Comparison of ENCODE assay signal across 17 cellular contexts in the genomic region with DNA sequence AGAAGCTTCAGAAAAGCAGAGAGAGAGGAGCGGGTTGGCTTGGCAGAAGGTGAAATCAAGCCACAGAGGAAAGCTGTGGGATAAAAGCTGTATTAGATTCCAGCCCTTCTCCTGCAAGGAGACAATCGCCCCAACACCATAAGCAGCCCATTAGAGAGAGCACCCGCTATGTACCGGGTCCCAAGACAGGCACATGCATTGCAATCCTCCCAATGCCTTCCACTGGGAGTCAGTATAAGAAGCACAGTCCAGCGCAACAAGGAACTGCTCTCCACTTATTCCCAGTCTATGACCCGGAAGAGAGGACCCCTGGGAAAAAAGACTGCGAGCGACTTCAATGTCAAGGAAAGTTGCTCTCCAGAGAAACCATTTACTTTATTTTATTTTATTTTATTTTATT. TPM values are rescaled to one million over a fixed set of nuclear protein-coding genes. Genes with fewer than 3 reads are reported as not detected.
DNase-seq lines count a peak whose midpoint lies in the region; ATAC-seq and TF ChIP-seq lines count a peak whose summit lies in the region.
"Had no signal": no experiment of that assay in that cellular context is flagged by ENCODE, and none has a peak within 500 bp of the region (broad histone marks: within the 10 kb centered on the region; RNA-seq: fewer than 3 reads in every experiment).

No MANE protein-coding gene starts in this region.

- H3K27me3 Mint-ChIP-seq in neural progenitor cell (ENCODE audit: insufficient read depth, low read depth): peaks cover 9% of the 10 kb centered on the region

- ATAC-seq in SK-N-SH treated with all-trans-retinoic acid at 6 μM for 48 hours: peak; percentile 50
- no peak for ATAC-seq in GM18907 (IDR thresholded peaks at IDR 0.05; ENCODE audit: unreplicated experiment)

- H3K36me3 Mint-ChIP-seq in neural progenitor cell: no peaks in the 10 kb centered on the region
- H3K36me3 Mint-ChIP-seq: CD4-positive, alpha-beta memory T cell had no signal

- no peak overlapping the region for H2AFZ ChIP-seq in neural progenitor cell (replicated peaks)
- H2AFZ ChIP-seq: GM23248 had no signal

- H3K9me3 ChIP-seq in neural progenitor cell (ENCODE audit: low read depth): no peaks in the 10 kb centered on the region
- H3K9me3 ChIP-seq in A673 (ENCODE audit: low read depth, low read length, poor library complexity, severe bottlenecking): no peaks in the 10 kb centered on the region
- H3K9me3 ChIP-seq: HAP-1 had no signal

- H3K27me3 ChIP-seq in H7 (ENCODE audit: control insufficient read depth, insufficient read depth, low read length) (no peaks in the 10 kb centered on the region; the same call in 1 of the 2 replicates), neural progenitor cell (peaks cover 6% of the 10 kb centered on the region), A673 (replicated peaks; ENCODE audit: insufficient read depth, low read depth, low read length, poor library complexity) (peaks cover 25% of the 10 kb centered on the region)

- no peaks in the 10 kb centered on the region for H3K79me2 ChIP-seq in neural progenitor cell (ENCODE audit: low read depth)

- intact Hi-C loops in A673 (cut with micrococcal nuclease; ENCODE audit: unreplicated experiment): no loop called here

- no TSS peak for BruUV-seq in A673 (replicated peaks; lab: Mats Ljungman, UMichigan)

- peak overlapping the region; percentile 44 for H3K27ac Mint-ChIP-seq in neural progenitor cell
- H3K27ac Mint-ChIP-seq: CD4-positive, alpha-beta memory T cell; HFFc6 had no signal

- H3K36me3 ChIP-seq in H7 (replicated peaks; ENCODE audit: control insufficient read depth, insufficient read depth, low read length): no peaks in the 10 kb centered on the region
- no peaks in the 10 kb centered on the region for H3K36me3 ChIP-seq in neural progenitor cell
- H3K36me3 ChIP-seq in A673 (ENCODE audit: insufficient read depth, low read length, poor library complexity, severe bottlenecking): no peaks in the 10 kb centered on the region
- H3K36me3 ChIP-seq: HAP-1 had no signal

- no peak overlapping the region for H3K4me3 ChIP-seq in H7 (ENCODE audit: insufficient read depth, low read depth, low read length)
- no peak overlapping the region for H3K4me3 ChIP-seq in neural progenitor cell
- no peak overlapping the region for H3K4me3 ChIP-seq in A673 (ENCODE audit: low read depth, low read length, poor library complexity, severe bottlenecking)
- H3K4me3 ChIP-seq: GM23248, HAP-1 had no signal

- peak; percentile 35 for DNase-seq in H7
- DNase-seq in neural progenitor cell (ENCODE audit: low spot score): no peak
- DNase-seq in NCI-H510A (lab: John Stamatoyannopoulos, UW): no peak
- DNase-seq in A673 (ENCODE audit: low spot score): no peak
- DNase-seq: ACHN; C1 segment of cervical spinal cord; Calu3; CD4-positive, alpha-beta memory T cell; COR-L47; DMS53; DMS79 treated with DMSO at 0.1 percent for 48 hours; GF-D8; HFFc6 had no signal

- no peaks in the 10 kb centered on the region for H4K20me1 ChIP-seq in neural progenitor cell (ENCODE audit: low read depth)

- TF ChIP-seq CTCF in neural progenitor cell (IDR thresholded peaks at IDR 0.05) (no peak), A673 (conservative IDR thresholded peaks at IDR 0.05; ENCODE audit: low read depth, low read length) (no peak)

- no peaks in the 10 kb centered on the region for H3F3A ChIP-seq in neural progenitor cell (ENCODE audit: low read depth)

- H3K4me3 Mint-ChIP-seq in neural progenitor cell: peak overlapping the region; percentile 17
- H3K4me3 Mint-ChIP-seq: CD4-positive, alpha-beta memory T cell; HFFc6 had no signal

- CTCF ChIA-PET in A673 (lab: Charles Lee): no interaction called here

- H3K9ac ChIP-seq in neural progenitor cell: no peak overlapping the region
- H3K9ac ChIP-seq: GM23248 had no signal

- H3K4me1 ChIP-seq in neural progenitor cell: no peaks in the 10 kb centered on the region
- H3K4me1 ChIP-seq in A673 (ENCODE audit: insufficient read depth, low read length, poor library complexity, severe bottlenecking): no peaks in the 10 kb centered on the region
- H3K4me1 ChIP-seq: HAP-1 had no signal

- POLR2A ChIA-PET in A673 (lab: Charles Lee; ENCODE audit: low non-redundant PET): no interaction called here

- no peak overlapping the region for H3K27ac ChIP-seq in neural progenitor cell
- H3K27ac ChIP-seq in A673 (ENCODE audit: low read depth, low read length, poor library complexity, severe bottlenecking): no peak overlapping the region
- H3K27ac ChIP-seq: GM23248 had no signal

- H3K4me2 ChIP-seq in neural progenitor cell: no peak overlapping the region

- peaks cover 34% of the 10 kb centered on the region for H3K4me1 Mint-ChIP-seq in neural progenitor cell
- H3K4me1 Mint-ChIP-seq: CD4-positive, alpha-beta memory T cell had no signal

- H3K9me3 Mint-ChIP-seq in neural progenitor cell: no peaks in the 10 kb centered on the region
- H3K9me3 Mint-ChIP-seq: CD4-positive, alpha-beta memory T cell; HFFc6 had no signal

TF ChIP-seq in SK-N-SH treated with all-trans-retinoic acid at 6 μM for 48 hours, 23 proteins besides CTCF, POLR2A, EP300 and RAD21:
- TF ChIP-seq GLIS3 (CRISPR knock-in tag; IDR thresholded peaks at IDR 0.05): no peak
- TF ChIP-seq ESRRG (CRISPR knock-in tag; IDR thresholded peaks at IDR 0.05): no peak
- TF ChIP-seq, protein P1, sequence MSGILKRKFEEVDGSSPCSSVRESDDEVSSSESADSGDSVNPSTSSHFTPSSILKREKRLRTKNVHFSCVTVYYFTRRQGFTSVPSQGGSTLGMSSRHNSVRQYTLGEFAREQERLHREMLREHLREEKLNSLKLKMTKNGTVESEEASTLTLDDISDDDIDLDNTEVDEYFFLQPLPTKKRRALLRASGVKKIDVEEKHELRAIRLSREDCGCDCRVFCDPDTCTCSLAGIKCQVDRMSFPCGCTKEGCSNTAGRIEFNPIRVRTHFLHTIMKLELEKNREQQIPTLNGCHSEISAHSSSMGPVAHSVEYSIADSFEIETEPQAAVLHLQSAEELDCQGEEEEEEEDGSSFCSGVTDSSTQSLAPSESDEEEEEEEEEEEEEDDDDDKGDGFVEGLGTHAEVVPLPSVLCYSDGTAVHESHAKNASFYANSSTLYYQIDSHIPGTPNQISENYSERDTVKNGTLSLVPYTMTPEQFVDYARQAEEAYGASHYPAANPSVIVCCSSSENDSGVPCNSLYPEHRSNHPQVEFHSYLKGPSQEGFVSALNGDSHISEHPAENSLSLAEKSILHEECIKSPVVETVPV (CRISPR knock-in tag; IDR thresholded peaks at IDR 0.05): no peak
- no peak for TF ChIP-seq CSDC2 (CRISPR knock-in tag; IDR thresholded peaks at IDR 0.05)
- no peak for TF ChIP-seq ZFP30 (CRISPR knock-in tag; IDR thresholded peaks at IDR 0.05)
- TF ChIP-seq, protein P2, sequence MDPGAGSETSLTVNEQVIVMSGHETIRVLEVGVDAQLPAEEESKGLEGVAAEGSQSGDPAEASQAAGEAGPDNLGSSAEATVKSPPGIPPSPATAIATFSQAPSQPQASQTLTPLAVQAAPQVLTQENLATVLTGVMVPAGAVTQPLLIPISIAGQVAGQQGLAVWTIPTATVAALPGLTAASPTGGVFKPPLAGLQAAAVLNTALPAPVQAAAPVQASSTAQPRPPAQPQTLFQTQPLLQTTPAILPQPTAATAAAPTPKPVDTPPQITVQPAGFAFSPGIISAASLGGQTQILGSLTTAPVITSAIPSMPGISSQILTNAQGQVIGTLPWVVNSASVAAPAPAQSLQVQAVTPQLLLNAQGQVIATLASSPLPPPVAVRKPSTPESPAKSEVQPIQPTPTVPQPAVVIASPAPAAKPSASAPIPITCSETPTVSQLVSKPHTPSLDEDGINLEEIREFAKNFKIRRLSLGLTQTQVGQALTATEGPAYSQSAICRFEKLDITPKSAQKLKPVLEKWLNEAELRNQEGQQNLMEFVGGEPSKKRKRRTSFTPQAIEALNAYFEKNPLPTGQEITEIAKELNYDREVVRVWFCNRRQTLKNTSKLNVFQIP (CRISPR knock-in tag; IDR thresholded peaks at IDR 0.05; ENCODE audit: borderline replicate concordance, low read depth): no peak
- no peak for TF ChIP-seq OSR1 (CRISPR knock-in tag; IDR thresholded peaks at IDR 0.05)
- no peak for TF ChIP-seq BACH2 (CRISPR knock-in tag; IDR thresholded peaks at IDR 0.05; ENCODE audit: borderline replicate concordance)
- TF ChIP-seq ARNTL (CRISPR knock-in tag; IDR thresholded peaks at IDR 0.05; ENCODE audit: borderline replicate concordance, low read depth): no peak
- TF ChIP-seq, protein P3, sequence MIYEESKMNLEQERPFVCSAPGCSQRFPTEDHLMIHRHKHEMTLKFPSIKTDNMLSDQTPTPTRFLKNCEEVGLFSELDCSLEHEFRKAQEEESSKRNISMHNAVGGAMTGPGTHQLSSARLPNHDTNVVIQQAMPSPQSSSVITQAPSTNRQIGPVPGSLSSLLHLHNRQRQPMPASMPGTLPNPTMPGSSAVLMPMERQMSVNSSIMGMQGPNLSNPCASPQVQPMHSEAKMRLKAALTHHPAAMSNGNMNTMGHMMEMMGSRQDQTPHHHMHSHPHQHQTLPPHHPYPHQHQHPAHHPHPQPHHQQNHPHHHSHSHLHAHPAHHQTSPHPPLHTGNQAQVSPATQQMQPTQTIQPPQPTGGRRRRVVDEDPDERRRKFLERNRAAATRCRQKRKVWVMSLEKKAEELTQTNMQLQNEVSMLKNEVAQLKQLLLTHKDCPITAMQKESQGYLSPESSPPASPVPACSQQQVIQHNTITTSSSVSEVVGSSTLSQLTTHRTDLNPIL (CRISPR knock-in tag; IDR thresholded peaks at IDR 0.05; ENCODE audit: low read depth): no peak
- TF ChIP-seq RARB (CRISPR knock-in tag; IDR thresholded peaks at IDR 0.05): no peak
- no peak for TF ChIP-seq PPARA (CRISPR knock-in tag; IDR thresholded peaks at IDR 0.05; ENCODE audit: borderline replicate concordance)
- TF ChIP-seq SNAI2 (CRISPR knock-in tag; IDR thresholded peaks at IDR 0.05): no peak

RNA-seq across cellular contexts. Expression of a gene that starts 43.8 kb away (rescaled TPM):
- 0.78 and 4.1 TPM in 2 replicates for total RNA-seq in H7 (2014; rRNA removed; shearing (Covaris generic))
- 0.34 and 2.4 TPM in 2 replicates for total RNA-seq in neural progenitor cell (ENCODE audit: low replicate concordance)
- total RNA-seq in A673 (2021): 0.15 TPM in 1 of 2 replicates, not detected in the other
